9 cellular contexts compared by ENCODE assay signal in genomic region chr1:155062151-155062686, GRCh38. TPM values are rescaled to one million over a fixed set of nuclear protein-coding genes. Genes with fewer than 3 reads are reported as not detected.
DNase-seq lines count a peak whose midpoint lies in the region; ATAC-seq, FAIRE-seq and TF ChIP-seq lines count a peak whose summit lies in the region.
"Had no signal": no experiment of that assay in that cellular context is flagged by ENCODE, and none has a peak within 500 bp of the region (broad histone marks: within the 10 kb centered on the region; RNA-seq: fewer than 3 reads in every experiment).

No MANE protein-coding gene starts in this region.

- RAD21 ChIA-PET in GM12878 (lab: Charles Lee; ENCODE audit: unreplicated experiment) = interaction anchor here (0.5 to 4.7 kb wide), 20 partner anchors 10 to 581 kb away, joined by 3 to 63 read pairs (median 4); partner anchors contain the start of genes ADAM15, FLAD1, KRTCAP2 and PBXIP1

- no peak overlapping the region for H3K18ac ChIP-seq in H9 (ENCODE audit: insufficient read length, low read depth, low read length)
- H3K18ac ChIP-seq in mesendoderm (ENCODE audit: low read length) = no peak overlapping the region

- peak overlapping the region in 3 of 4 donors; percentile 87 to 95 (median 91) for H3K4me3 Mint-ChIP-seq in CD4-positive, CD25-positive, alpha-beta regulatory T cell
- H3K4me3 Mint-ChIP-seq in H9 = peak overlapping the region; percentile 66 to 85

- peaks cover 41% of the 10 kb centered on the region for H3K4me1 ChIP-seq in CD4-positive, CD25-positive, alpha-beta regulatory T cell (ENCODE audit: control insufficient read depth, insufficient read depth, low read length, poor library complexity, severe bottlenecking)
- peaks cover 3% of the 10 kb centered on the region; the same call in 1 of the 2 replicates for H3K4me1 ChIP-seq in H9 (ENCODE audit: insufficient read depth, low read length)
- peaks cover 16% of the 10 kb centered on the region for H3K4me1 ChIP-seq in GM12878 (ENCODE audit: control insufficient read depth, insufficient read depth, low read length)
- H3K4me1 ChIP-seq in mesendoderm (ENCODE audit: control insufficient read depth, low read depth, low read length) = peaks cover 2% of the 10 kb centered on the region

- no peak overlapping the region for H4K91ac ChIP-seq in H9 (ENCODE audit: insufficient read length, low read depth, low read length)

- DNase-seq in CD4-positive, CD25-positive, alpha-beta regulatory T cell = no peak
- peak; percentile 80 for DNase-seq in H9
- DNase-seq in GM12878 (ENCODE audit: low read depth, low spot score) = no peak
- peak; percentile 66 for DNase-seq in mesendoderm
- no peak for DNase-seq in HTR-8/SVneo (ENCODE audit: insufficient read length, low spot score)
- no peak for DNase-seq in MV-4-11 (lab: John Stamatoyannopoulos, UW)
- DNase-seq in NCI-H146 (lab: John Stamatoyannopoulos, UW) = no peak

- peak overlapping the region in 1 of 3 donors; percentile 80 for H3K27ac Mint-ChIP-seq in CD4-positive, CD25-positive, alpha-beta regulatory T cell
- H3K27ac Mint-ChIP-seq in H9 = no peak overlapping the region; a peak in 1 of 7 replicates

- H2BK5ac ChIP-seq in H9 (ENCODE audit: insufficient read length, low read length) = no peak overlapping the region
- no peak overlapping the region for H2BK5ac ChIP-seq in mesendoderm (ENCODE audit: low read length)

- no peak overlapping the region for H3T11ph ChIP-seq in H9 (ENCODE audit: low read length)

- in situ Hi-C loops in GM12878 (cut with MboI) = loop anchor here (5.0 kb wide), 1 partner anchor 500 kb away; no protein-coding TSS in a partner anchor

- no peaks in the 10 kb centered on the region for H3K36me3 ChIP-seq in CD4-positive, CD25-positive, alpha-beta regulatory T cell (ENCODE audit: control insufficient read depth, insufficient read depth, low read length)
- no peaks in the 10 kb centered on the region; a peak in 1 of 4 replicates for H3K36me3 ChIP-seq in GM12878 (ENCODE audit: control insufficient read depth in 2 of 2, insufficient read depth in 2 of 2, low read length in 1 of 2)
- H3K36me3 ChIP-seq in mesendoderm (ENCODE audit: control insufficient read depth, insufficient read depth, low read length) = no peaks in the 10 kb centered on the region

- no peak overlapping the region for H3K14ac ChIP-seq in H9 (ENCODE audit: insufficient read depth, low read length)

- no peak overlapping the region for H2BK20ac ChIP-seq in H9 (ENCODE audit: low read depth, low read length, poor library complexity, severe bottlenecking)

- no peaks in the 10 kb centered on the region for H3K79me1 ChIP-seq in H9 (ENCODE audit: insufficient read depth, low read depth, low read length, poor library complexity, severe bottlenecking)
- H3K79me1 ChIP-seq in mesendoderm (ENCODE audit: low read length) = peaks cover 6% of the 10 kb centered on the region

- peaks cover 10% of the 10 kb centered on the region for H3K36me3 Mint-ChIP-seq in CD4-positive, CD25-positive, alpha-beta regulatory T cell
- H3K36me3 Mint-ChIP-seq in H9 (ENCODE audit: insufficient read depth in 1 of 3, low read depth in 3 of 3) = peaks cover 7 to 21% (median 18%) of the 10 kb centered on the region in 3 experiments; a peak in 6 of 7 replicates

- H3K4me3 ChIP-seq in CD4-positive, CD25-positive, alpha-beta regulatory T cell (ENCODE audit: low read depth, low read length) = no peak overlapping the region
- H3K4me3 ChIP-seq in GM12878 (no peak overlapping the region), mesendoderm (ENCODE audit: low read length) (no peak overlapping the region)

- TF ChIP-seq CTCF in H9 (conservative IDR thresholded peaks at IDR 0.05) (no peak; the same call in 2 of the 3 replicates), GM12878 (IDR thresholded peaks at IDR 0.05 in 2 of 3, conservative IDR thresholded peaks at IDR 0.05 in 1 of 3; ENCODE audit: control insufficient read depth in 2 of 3, extremely low read depth in 1 of 3, insufficient read depth in 1 of 3, low read depth in 3 of 3, low read length in 3 of 3) (peak in 1 of 3 experiments; percentile 31; a peak in 1 of 6 replicates)

- H3K56ac ChIP-seq in H9 (ENCODE audit: insufficient read length, low read depth, low read length) (no peak overlapping the region), mesendoderm (ENCODE audit: low read length) (peak overlapping the region; percentile 67)

- peaks cover 9 to 41% (median 23%) of the 10 kb centered on the region in 4 donors for H3K4me1 Mint-ChIP-seq in CD4-positive, CD25-positive, alpha-beta regulatory T cell
- peaks cover 16 to 26% of the 10 kb centered on the region in 2 experiments for H3K4me1 Mint-ChIP-seq in H9

- ATAC-seq in CD4-positive, CD25-positive, alpha-beta regulatory T cell (ENCODE audit: low read depth in 2 of 2) = no peak
- ATAC-seq in GM12878 (0 out of 3 replicates have a peak, but pooled peaks have one; percentile 13), GM18907 (IDR thresholded peaks at IDR 0.05; ENCODE audit: unreplicated experiment) (no peak)

- H4K5ac ChIP-seq in H9 (ENCODE audit: insufficient read length, low read depth, low read length) (no peak overlapping the region), mesendoderm (ENCODE audit: low read length) (no peak overlapping the region)

- H3K9me3 ChIP-seq in CD4-positive, CD25-positive, alpha-beta regulatory T cell (ENCODE audit: control insufficient read depth in 2 of 2, low read length in 2 of 2) = no peaks in the 10 kb centered on the region
- H3K9me3 ChIP-seq in H9 (ENCODE audit: control insufficient read depth, low read depth, low read length) = no peaks in the 10 kb centered on the region
- H3K9me3 ChIP-seq in GM12878 (replicated peaks; ENCODE audit: control insufficient read depth, insufficient read depth, low read length) = no peaks in the 10 kb centered on the region

- H3K9me3 Mint-ChIP-seq in CD4-positive, CD25-positive, alpha-beta regulatory T cell = no peaks in the 10 kb centered on the region
- H3K9me3 Mint-ChIP-seq in H9 = no peaks in the 10 kb centered on the region; a peak in 1 of 5 replicates
- H3K9me3 Mint-ChIP-seq: activated naive CD8-positive, alpha-beta T cell treated with anti-CD3 and anti-CD28 coated beads, Interleukin-2, amount 10 ng/mL, durations not matched to agents 7 days and 5 days had no signal

- H2BK15ac ChIP-seq in H9 (ENCODE audit: low read depth, low read length) (no peak overlapping the region), mesendoderm (replicated peaks; ENCODE audit: low read depth) (no peak overlapping the region)

- H4K8ac ChIP-seq in H9 (replicated peaks; ENCODE audit: insufficient read length, low read depth, low read length) = no peak overlapping the region
- no peak overlapping the region for H4K8ac ChIP-seq in mesendoderm (ENCODE audit: low read depth, low read length)

- no peak for TF ChIP-seq RAD21 in GM12878 (IDR thresholded peaks at IDR 0.05; ENCODE audit: insufficient read depth, low read depth, low read length)

- H3K4ac ChIP-seq in H9 (ENCODE audit: low read depth, low read length) (no peak overlapping the region), mesendoderm (ENCODE audit: low read depth, low read length) (no peak overlapping the region)

- H2AFZ ChIP-seq in H9 (ENCODE audit: low read length) (no peak overlapping the region), GM12878 (ENCODE audit: control insufficient read depth, low read depth, low read length) (no peak overlapping the region)

- no CpG with 5 or more reads among the region's 29 CpGs for WGBS in H9 (ENCODE audit: extremely low coverage, insufficient read length, low lambda C conversion rate)
- 46% methylated on average over 21 of the region's 29 CpGs for WGBS in GM12878 (ENCODE audit: insufficient coverage, insufficient replicate concordance, low lambda C conversion rate, missing lambda C conversion rate)
- no CpG with 5 or more reads among the region's 29 CpGs for WGBS in mesendoderm (ENCODE audit: extremely low coverage, insufficient coverage, low lambda C conversion rate)

- H3K23me2 ChIP-seq in H9 (ENCODE audit: insufficient read length, low read depth, low read length, poor library complexity, severe bottlenecking) = peaks cover 17% of the 10 kb centered on the region

- intact Hi-C loops in GM12878 (cut with micrococcal nuclease; ENCODE audit: unreplicated experiment) = loop anchor here (5.0 kb wide), 3 partner anchors 90 to 395 kb away; partner anchors contain the start of genes CKS1B and SHC1

- H3K27me3 ChIP-seq in CD4-positive, CD25-positive, alpha-beta regulatory T cell (ENCODE audit: control insufficient read depth, insufficient read depth, low read length) = no peaks in the 10 kb centered on the region
- no peaks in the 10 kb centered on the region for H3K27me3 ChIP-seq in H9 (ENCODE audit: insufficient read depth, low read length)
- no peaks in the 10 kb centered on the region for H3K27me3 ChIP-seq in GM12878 (replicated peaks in 1 of 2; ENCODE audit: control insufficient read depth in 2 of 2, insufficient read depth in 2 of 2, low read length in 1 of 2)
- no peaks in the 10 kb centered on the region for H3K27me3 ChIP-seq in mesendoderm (ENCODE audit: insufficient read depth, low read length, poor library complexity)

- H3K27ac ChIP-seq in CD4-positive, CD25-positive, alpha-beta regulatory T cell (ENCODE audit: insufficient read depth, low read length, poor library complexity, severe bottlenecking) = no peak overlapping the region
- no peak overlapping the region for H3K27ac ChIP-seq in H9 (ENCODE audit: insufficient read length, low read depth, low read length)
- H3K27ac ChIP-seq in GM12878 (ENCODE audit: control insufficient read depth, insufficient read depth) = no peak overlapping the region
- no peak overlapping the region for H3K27ac ChIP-seq in mesendoderm (ENCODE audit: low read depth, low read length)

- no peak overlapping the region for H2BK120ac ChIP-seq in H9 (ENCODE audit: low read depth, low read length, poor library complexity, severe bottlenecking)
- no peak overlapping the region for H2BK120ac ChIP-seq in mesendoderm (ENCODE audit: low read depth, low read length)

- no peaks in the 10 kb centered on the region for H4K20me1 ChIP-seq in H9 (ENCODE audit: control insufficient read depth, insufficient read depth, insufficient read length)
- H4K20me1 ChIP-seq in GM12878 (ENCODE audit: control insufficient read depth, insufficient read depth) = no peaks in the 10 kb centered on the region

- TF ChIP-seq POLR2A in GM12878 (IDR thresholded peaks at IDR 0.05; ENCODE audit: low read depth, low read length) = no peak

- no peak overlapping the region for H3K23ac ChIP-seq in H9 (ENCODE audit: insufficient read length, low read depth, low read length)
- no peak overlapping the region for H3K23ac ChIP-seq in mesendoderm (ENCODE audit: low read length)

- SMC1A ChIA-PET in GM12878 (lab: Charles Lee; ENCODE audit: uncharacterized antibody, unreplicated experiment) = interaction anchor here (0.6 to 3.5 kb wide), 20 partner anchors 8 to 503 kb away, joined by 3 to 15 read pairs (median 4); partner anchors contain the start of genes ADAM15, FLAD1 and PBXIP1

- peak overlapping the region; percentile 82 for H3K4me2 ChIP-seq in H9 (ENCODE audit: insufficient read depth, insufficient read length, low read length)
- H3K4me2 ChIP-seq in GM12878 (ENCODE audit: control insufficient read depth, insufficient read depth) = peak overlapping the region; percentile 69
- peak overlapping the region; percentile 88 for H3K4me2 ChIP-seq in mesendoderm (ENCODE audit: low read length)

- CTCF ChIA-PET in GM12878 (lab: Yijun Ruan, JAX) = interaction anchor here (0.5 to 15.5 kb wide), 52 partner anchors 8 to 583 kb away, joined by 3 to 195 read pairs (median 4); partner anchors contain the start of genes ADAM15, CKS1B, EFNA3 and FLAD1

- no peaks in the 10 kb centered on the region for H3K27me3 Mint-ChIP-seq in CD4-positive, CD25-positive, alpha-beta regulatory T cell
- H3K27me3 Mint-ChIP-seq in H9 (ENCODE audit: low read depth) = peaks cover 2% of the 10 kb centered on the region

- no peaks in the 10 kb centered on the region; the same call in 1 of the 2 replicates for H3K79me2 ChIP-seq in H9 (ENCODE audit: insufficient read depth, low read length)
- no peaks in the 10 kb centered on the region for H3K79me2 ChIP-seq in GM12878 (ENCODE audit: control insufficient read depth, insufficient read depth, low read length)
- H3K79me2 ChIP-seq in mesendoderm (ENCODE audit: control insufficient read depth, insufficient read depth, low read length) = no peaks in the 10 kb centered on the region

- BruUV-seq in GM12878 (replicated peaks; lab: Mats Ljungman, UMichigan) = no TSS peak

- POLR2A ChIA-PET in GM12878 (lab: Charles Lee) = interaction anchor here (0.7 to 1.3 kb wide), 3 partner anchors 12 to 126 kb away, joined by 3 read pairs; partner anchors contain the start of gene PMVK

- H2AK5ac ChIP-seq in H9 (ENCODE audit: insufficient read length, low read length) = no peak overlapping the region
- H2AK5ac ChIP-seq in mesendoderm (ENCODE audit: low read length) = no peak overlapping the region

- FAIRE-seq in GM12878 (lab: Jason Lieb, UNC) (no peak), HTR-8/SVneo (lab: Jason Lieb, UNC) (no peak)

- H3K9ac ChIP-seq in H9 (ENCODE audit: extremely low read depth, insufficient read length, low read length) = no peak overlapping the region
- no peak overlapping the region for H3K9ac ChIP-seq in GM12878 (ENCODE audit: control insufficient read depth, insufficient read depth, low read length)
- peak overlapping the region; percentile 59 for H3K9ac ChIP-seq in mesendoderm (ENCODE audit: low read length)

- no peak overlapping the region for H2BK12ac ChIP-seq in H9 (ENCODE audit: insufficient read length, low read depth, low read length)

- no peak for TF ChIP-seq EP300 in GM12878 (IDR thresholded peaks at IDR 0.05; ENCODE audit: borderline replicate concordance in 1 of 2, control insufficient read depth in 1 of 2, low read depth in 2 of 2, low read length in 2 of 2)

RNA-seq across cellular contexts. Expression of gene EFNA4, which starts 1.3 kb away (rescaled TPM):
- total RNA-seq in CD4-positive, CD25-positive, alpha-beta regulatory T cell = 6.1 TPM
- polyA plus RNA-seq in CD4-positive, CD25-positive, alpha-beta regulatory T cell = 1 to 10 TPM; 2.5 to 5.9 (median 4.2) TPM
- total RNA-seq in H9 (2021) = 11.7 and 11.8 TPM in 2 replicates
- total RNA-seq in GM12878 (2013; cell fraction: nucleolus; rRNA removed) = 5.7 and 6.7 TPM in 2 replicates
- total RNA-seq in GM12878 (2014; rRNA removed) = 8.7 and 14.1 TPM in 2 replicates
- 3.4 and 4.3 TPM in 2 replicates for total RNA-seq in GM12878 (2014; rRNA removed; fragmentation: Illumina TruSeq; extraction: Trizol)
- 5.3 and 6.3 TPM in 2 replicates for total RNA-seq in GM12878 (2021)
- polyA plus RNA-seq in GM12878 (2011; ENCODE audit: low read depth) = 1.9 TPM
- 3.6 and 8.4 TPM in 2 replicates for polyA plus RNA-seq in GM12878 (2011; rRNA removed)
- 11.2 and 12.9 TPM in 2 replicates for polyA plus RNA-seq in GM12878 (2011; cell fraction: cytosol; rRNA removed)
- polyA plus RNA-seq in GM12878 (2011; cell fraction: nucleus; rRNA removed) = 6.6 and 8.8 TPM in 2 replicates
- polyA plus RNA-seq in GM12878 (2012) = 4.7 and 5.6 TPM in 2 replicates
- 2.4 and 4.9 TPM in 2 replicates for polyA plus RNA-seq in GM12878 (2014; fragmentation: Illumina TruSeq; extraction: Trizol)
- 1 to 10 TPM in 1 of 2 experiments, under 1 TPM in 1; 0.52 to 1.3 TPM for polyA plus RNA-seq in GM12878 (2014; fragmentation: Nextera tagmentation; extraction: Ambion mirVana)
- polyA plus RNA-seq in GM12878 (2014; rRNA removed) = 9.7 and 10.7 TPM in 2 replicates
- 1 to 10 TPM; 3.4 to 4.7 TPM for polyA plus RNA-seq in GM12878 (2016; fragmentation: Nextera tagmentation; extraction: Ambion mirVana)
- 4.8 and 12.7 TPM in 2 replicates for polyA minus RNA-seq in GM12878 (2011; rRNA and poly(A)+ RNA removed)
- 4.7 and 5.6 TPM in 2 replicates for polyA minus RNA-seq in GM12878 (2011; cell fraction: cytosol; rRNA and poly(A)+ RNA removed)
- 3.1 and 4.1 TPM in 2 replicates for polyA minus RNA-seq in GM12878 (2011; cell fraction: nucleus; rRNA and poly(A)+ RNA removed)
- 16.0 TPM for polyA plus RNA-seq in mesendoderm (2013, experiment 1 of 2)
- 14.9 TPM for polyA plus RNA-seq in mesendoderm (2013, experiment 2 of 2)

RNA-seq across cellular contexts. Expression of gene ADAM15, which starts 11.1 kb away (rescaled TPM):
- 31.5 TPM for total RNA-seq in CD4-positive, CD25-positive, alpha-beta regulatory T cell
- polyA plus RNA-seq in CD4-positive, CD25-positive, alpha-beta regulatory T cell = 10 to 100 TPM in 3 of 4 donors, 1 to 10 TPM in 1; 9.8 to 24.7 (median 17.2) TPM
- total RNA-seq in H9 (2021) = 29.6 and 30.6 TPM in 2 replicates
- 15.4 TPM in 2 replicates for total RNA-seq in GM12878 (2013; cell fraction: nucleolus; rRNA removed)
- 21.7 and 28.9 TPM in 2 replicates for total RNA-seq in GM12878 (2014; rRNA removed)
- total RNA-seq in GM12878 (2014; rRNA removed; fragmentation: Illumina TruSeq; extraction: Trizol) = 10.5 and 13.0 TPM in 2 replicates
- total RNA-seq in GM12878 (2021) = 30.0 and 38.8 TPM in 2 replicates
- 2.3 TPM for polyA plus RNA-seq in GM12878 (2011; ENCODE audit: low read depth)
- 3.1 and 6.4 TPM in 2 replicates for polyA plus RNA-seq in GM12878 (2011; rRNA removed)
- polyA plus RNA-seq in GM12878 (2011; cell fraction: cytosol; rRNA removed) = 7.8 and 11.9 TPM in 2 replicates
- 45.5 TPM in 2 replicates for polyA plus RNA-seq in GM12878 (2011; cell fraction: nucleus; rRNA removed)
- polyA plus RNA-seq in GM12878 (2012) = 6.3 and 9.5 TPM in 2 replicates
- polyA plus RNA-seq in GM12878 (2014; fragmentation: Illumina TruSeq; extraction: Trizol) = 5.7 and 11.3 TPM in 2 replicates
- under 1 TPM; 0.29 to 0.79 TPM for polyA plus RNA-seq in GM12878 (2014; fragmentation: Nextera tagmentation; extraction: Ambion mirVana)
- 27.8 and 29.6 TPM in 2 replicates for polyA plus RNA-seq in GM12878 (2014; rRNA removed)
- 10 to 100 TPM; 16.4 to 18.7 TPM for polyA plus RNA-seq in GM12878 (2016; fragmentation: Nextera tagmentation; extraction: Ambion mirVana)
- polyA minus RNA-seq in GM12878 (2011; rRNA and poly(A)+ RNA removed) = 8.7 and 12.4 TPM in 2 replicates
- 12.2 and 13.4 TPM in 2 replicates for polyA minus RNA-seq in GM12878 (2011; cell fraction: cytosol; rRNA and poly(A)+ RNA removed)
- polyA minus RNA-seq in GM12878 (2011; cell fraction: nucleus; rRNA and poly(A)+ RNA removed) = 9.4 and 17.5 TPM in 2 replicates
- polyA plus RNA-seq in mesendoderm (2013, experiment 1 of 2) = 12.2 TPM
- 12.2 TPM for polyA plus RNA-seq in mesendoderm (2013, experiment 2 of 2)

RNA-seq across cellular contexts. Expression of gene EFNA3, which starts 16.4 kb away (rescaled TPM):
- 0.52 TPM for total RNA-seq in CD4-positive, CD25-positive, alpha-beta regulatory T cell
- 1 to 10 TPM in 1 of 4 donors, under 1 TPM in 3; 0.42 to 1.2 (median 0.69) TPM for polyA plus RNA-seq in CD4-positive, CD25-positive, alpha-beta regulatory T cell
- total RNA-seq in H9 (2021) (3.9 and 4.6 TPM in 2 replicates), GM12878 (2014; rRNA removed) (1.1 and 1.3 TPM in 2 replicates), GM12878 (2014; rRNA removed; fragmentation: Illumina TruSeq; extraction: Trizol) (0.64 and 0.67 TPM in 2 replicates), GM12878 (2021) (1.2 and 1.5 TPM in 2 replicates)
- total RNA-seq in GM12878 (2013; cell fraction: nucleolus; rRNA removed) = 1.8 and 2.1 TPM in 2 replicates
- 2.6 TPM for polyA plus RNA-seq in GM12878 (2011; ENCODE audit: low read depth)
- polyA plus RNA-seq in GM12878 (2011; rRNA removed) (2.3 and 5.4 TPM in 2 replicates), GM12878 (2014; fragmentation: Illumina TruSeq; extraction: Trizol) (0.55 and 1.00 TPM in 2 replicates), GM12878 (2014; fragmentation: Nextera tagmentation; extraction: Ambion mirVana) (under 1 TPM; 0.08 to 0.26 TPM), GM12878 (2014; rRNA removed) (1.2 and 1.7 TPM in 2 replicates), GM12878 (2016; fragmentation: Nextera tagmentation; extraction: Ambion mirVana) (1 to 10 TPM in 1 of 2 experiments, under 1 TPM in 1; 0.81 to 1.1 TPM)
- 6.2 and 7.7 TPM in 2 replicates for polyA plus RNA-seq in GM12878 (2011; cell fraction: cytosol; rRNA removed)
- polyA plus RNA-seq in GM12878 (2011; cell fraction: nucleus; rRNA removed) = 5.1 and 10.8 TPM in 2 replicates
- 3.4 and 4.9 TPM in 2 replicates for polyA plus RNA-seq in GM12878 (2012)
- 1.8 and 3.9 TPM in 2 replicates for polyA minus RNA-seq in GM12878 (2011; rRNA and poly(A)+ RNA removed)
- polyA minus RNA-seq in GM12878 (2011; cell fraction: cytosol; rRNA and poly(A)+ RNA removed) = 2.9 and 3.6 TPM in 2 replicates
- polyA minus RNA-seq in GM12878 (2011; cell fraction: nucleus; rRNA and poly(A)+ RNA removed) = 2.4 and 3.4 TPM in 2 replicates
- polyA plus RNA-seq in mesendoderm (2013, experiment 1 of 2) = 11.2 TPM
- polyA plus RNA-seq in mesendoderm (2013, experiment 2 of 2) = 10.3 TPM

RNA-seq across cellular contexts. Expression of gene DCST1, which starts 28.6 kb away (rescaled TPM):
- total RNA-seq in CD4-positive, CD25-positive, alpha-beta regulatory T cell = 0.32 TPM
- not detected for polyA plus RNA-seq in CD4-positive, CD25-positive, alpha-beta regulatory T cell
- total RNA-seq in H9 (2021) (not detected in 2 replicates), GM12878 (2014; rRNA removed) (not detected in 2 replicates), GM12878 (2014; rRNA removed; fragmentation: Illumina TruSeq; extraction: Trizol) (not detected in 2 replicates), GM12878 (2021) (not detected in 2 replicates)
- total RNA-seq in GM12878 (2013; cell fraction: nucleolus; rRNA removed) = not detected in 2 replicates
- polyA plus RNA-seq in GM12878 (2011; ENCODE audit: low read depth) = not detected
- polyA plus RNA-seq in GM12878 (2011; rRNA removed) (not detected in 2 replicates), GM12878 (2014; fragmentation: Illumina TruSeq; extraction: Trizol) (not detected in 2 replicates), GM12878 (2014; fragmentation: Nextera tagmentation; extraction: Ambion mirVana) (not detected), GM12878 (2014; rRNA removed) (not detected in 2 replicates), GM12878 (2016; fragmentation: Nextera tagmentation; extraction: Ambion mirVana) (not detected)
- polyA plus RNA-seq in GM12878 (2011; cell fraction: cytosol; rRNA removed) = not detected in 2 replicates
- polyA plus RNA-seq in GM12878 (2011; cell fraction: nucleus; rRNA removed) = 0.24 TPM in 1 of 2 replicates, not detected in the other
- not detected in 2 replicates for polyA plus RNA-seq in GM12878 (2012)
- not detected in 2 replicates for polyA minus RNA-seq in GM12878 (2011; rRNA and poly(A)+ RNA removed)
- polyA minus RNA-seq in GM12878 (2011; cell fraction: cytosol; rRNA and poly(A)+ RNA removed) = not detected in 2 replicates
- polyA minus RNA-seq in GM12878 (2011; cell fraction: nucleus; rRNA and poly(A)+ RNA removed) = not detected in 2 replicates
- not detected for polyA plus RNA-seq in mesendoderm (2013, experiment 1 of 2)
- polyA plus RNA-seq in mesendoderm (2013, experiment 2 of 2) = not detected
- total RNA-seq: activated naive CD8-positive, alpha-beta T cell treated with anti-CD3 and anti-CD28 coated beads, Interleukin-2, amount 10 ng/mL, durations not matched to agents 7 days and 5 days had no signal

RNA-seq across cellular contexts. Expression of gene DCST2, which starts 28.6 kb away (rescaled TPM):
- 1.4 TPM for total RNA-seq in CD4-positive, CD25-positive, alpha-beta regulatory T cell
- polyA plus RNA-seq in CD4-positive, CD25-positive, alpha-beta regulatory T cell = not detected
- total RNA-seq in H9 (2021) (0.35 and 0.44 TPM in 2 replicates), GM12878 (2014; rRNA removed) (not detected in 2 replicates), GM12878 (2014; rRNA removed; fragmentation: Illumina TruSeq; extraction: Trizol) (not detected in 2 replicates), GM12878 (2021) (0.36 TPM in 1 of 2 replicates, not detected in the other)
- 0.37 and 0.38 TPM in 2 replicates for total RNA-seq in GM12878 (2013; cell fraction: nucleolus; rRNA removed)
- polyA plus RNA-seq in GM12878 (2011; ENCODE audit: low read depth) = not detected
- polyA plus RNA-seq in GM12878 (2011; rRNA removed) (0.10 and 0.41 TPM in 2 replicates), GM12878 (2014; fragmentation: Illumina TruSeq; extraction: Trizol) (not detected in 2 replicates), GM12878 (2014; fragmentation: Nextera tagmentation; extraction: Ambion mirVana) (not detected), GM12878 (2014; rRNA removed) (0.11 and 0.33 TPM in 2 replicates), GM12878 (2016; fragmentation: Nextera tagmentation; extraction: Ambion mirVana) (not detected)
- 0.12 TPM in 2 replicates for polyA plus RNA-seq in GM12878 (2011; cell fraction: cytosol; rRNA removed)
- polyA plus RNA-seq in GM12878 (2011; cell fraction: nucleus; rRNA removed) = 3.2 and 4.1 TPM in 2 replicates
- polyA plus RNA-seq in GM12878 (2012) = 0.12 and 0.18 TPM in 2 replicates
- not detected in 2 replicates for polyA minus RNA-seq in GM12878 (2011; rRNA and poly(A)+ RNA removed)
- not detected in 2 replicates for polyA minus RNA-seq in GM12878 (2011; cell fraction: cytosol; rRNA and poly(A)+ RNA removed)
- 0.24 and 0.67 TPM in 2 replicates for polyA minus RNA-seq in GM12878 (2011; cell fraction: nucleus; rRNA and poly(A)+ RNA removed)
- polyA plus RNA-seq in mesendoderm (2013, experiment 1 of 2) = 0.03 TPM
- polyA plus RNA-seq in mesendoderm (2013, experiment 2 of 2) = 0.03 TPM

Comparison
In these comparisons a context has a peak if more than half of its experiments do, and no peak if none do; other contexts are left out.
1. DNase-seq: peak in H9 (single experiment) and mesendoderm (single experiment); none in CD4-positive, CD25-positive, alpha-beta regulatory T cell (0 of 3), GM12878 (single experiment), HTR-8/SVneo (single experiment), MV-4-11 (single experiment) and NCI-H146 (single experiment).
2. Peak in every context shown above with its lines, with median percentiles within 50 percentile points of each other: H3K4me2 ChIP-seq.